In the genomic region with DNA sequence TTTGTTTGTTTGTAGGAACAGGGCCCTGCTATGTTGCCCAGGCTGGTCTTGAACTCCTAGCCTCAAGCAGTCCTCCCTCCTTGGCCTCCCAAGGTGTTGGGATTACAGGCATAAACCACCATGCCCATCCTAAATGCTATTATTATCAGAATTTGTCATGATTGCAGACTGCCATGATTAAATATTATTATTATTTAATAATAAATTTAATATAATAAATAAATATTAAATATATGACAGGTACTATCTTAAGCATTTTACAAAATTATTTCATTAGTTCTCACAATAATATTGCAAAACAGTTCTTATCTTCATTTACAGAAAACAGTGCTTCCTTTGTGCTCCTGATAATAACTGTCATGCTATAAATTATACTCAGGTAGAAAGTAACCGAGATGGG, we compare ENCODE assay signal across 1 cellular context.
TF ChIP-seq lines count a peak whose summit lies in the region.

No MANE protein-coding gene starts in this region.

TF ChIP-seq in K562, 482 proteins besides CTCF, POLR2A, EP300 and RAD21 (continued from another document):
- TF ChIP-seq, protein P1, sequence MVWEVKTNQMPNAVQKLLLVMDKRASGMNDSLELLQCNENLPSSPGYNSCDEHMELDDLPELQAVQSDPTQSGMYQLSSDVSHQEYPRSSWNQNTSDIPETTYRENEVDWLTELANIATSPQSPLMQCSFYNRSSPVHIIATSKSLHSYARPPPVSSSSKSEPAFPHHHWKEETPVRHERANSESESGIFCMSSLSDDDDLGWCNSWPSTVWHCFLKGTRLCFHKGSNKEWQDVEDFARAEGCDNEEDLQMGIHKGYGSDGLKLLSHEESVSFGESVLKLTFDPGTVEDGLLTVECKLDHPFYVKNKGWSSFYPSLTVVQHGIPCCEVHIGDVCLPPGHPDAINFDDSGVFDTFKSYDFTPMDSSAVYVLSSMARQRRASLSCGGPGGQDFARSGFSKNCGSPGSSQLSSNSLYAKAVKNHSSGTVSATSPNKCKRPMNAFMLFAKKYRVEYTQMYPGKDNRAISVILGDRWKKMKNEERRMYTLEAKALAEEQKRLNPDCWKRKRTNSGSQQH (CRISPR knock-in tag; IDR thresholded peaks at IDR 0.05): no peak
- TF ChIP-seq MECOM (CRISPR knock-in tag; IDR thresholded peaks at IDR 0.05) (no peak), ZNF75A (CRISPR knock-in tag; IDR thresholded peaks at IDR 0.05) (no peak), MEIS2 (IDR thresholded peaks at IDR 0.05; ENCODE audit: partially characterized antibody) (peak; percentile 64), MCM3 (IDR thresholded peaks at IDR 0.05) (no peak), CBFA2T3 (IDR thresholded peaks at IDR 0.05) (peak; percentile 18; the same call in 1 of the 2 replicates), TEAD4 (IDR thresholded peaks at IDR 0.05; ENCODE audit: low read length) (0 out of 2 replicates have a peak, but pooled peaks have one; percentile 19), TEAD4 (CRISPR knock-in tag; IDR thresholded peaks at IDR 0.05; ENCODE audit: borderline replicate concordance) (no peak), ZNF431 (CRISPR knock-in tag; IDR thresholded peaks at IDR 0.05) (no peak)
- TF ChIP-seq, protein P2, sequence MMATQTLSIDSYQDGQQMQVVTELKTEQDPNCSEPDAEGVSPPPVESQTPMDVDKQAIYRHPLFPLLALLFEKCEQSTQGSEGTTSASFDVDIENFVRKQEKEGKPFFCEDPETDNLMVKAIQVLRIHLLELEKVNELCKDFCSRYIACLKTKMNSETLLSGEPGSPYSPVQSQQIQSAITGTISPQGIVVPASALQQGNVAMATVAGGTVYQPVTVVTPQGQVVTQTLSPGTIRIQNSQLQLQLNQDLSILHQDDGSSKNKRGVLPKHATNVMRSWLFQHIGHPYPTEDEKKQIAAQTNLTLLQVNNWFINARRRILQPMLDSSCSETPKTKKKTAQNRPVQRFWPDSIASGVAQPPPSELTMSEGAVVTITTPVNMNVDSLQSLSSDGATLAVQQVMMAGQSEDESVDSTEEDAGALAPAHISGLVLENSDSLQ (IDR thresholded peaks at IDR 0.05): peak; percentile 38; the same call in 1 of the 2 replicates
